Comparison of ENCODE assay signal across 16 cellular contexts in genomic region chr14:70448633-70449032, GRCh38. TPM values are rescaled to one million over a fixed set of nuclear protein-coding genes. Genes with fewer than 3 reads are reported as not detected.
DNase-seq lines count a peak whose midpoint lies in the region; TF ChIP-seq lines count a peak whose summit lies in the region.
"Had no signal": no experiment of that assay in that cellular context is flagged by ENCODE, and none has a peak within 500 bp of the region (broad histone marks: within the 10 kb centered on the region; RNA-seq: fewer than 3 reads in every experiment).

No MANE protein-coding gene starts in this region.

- no peak for TF ChIP-seq POLR2A in breast epithelium (IDR thresholded peaks at IDR 0.05)
- no peak for TF ChIP-seq POLR2A in esophagus squamous epithelium (IDR thresholded peaks at IDR 0.05)

- H3K27ac Mint-ChIP-seq in MCF 10A (ENCODE audit: low read depth, unreplicated experiment): no peak overlapping the region
- H3K27ac Mint-ChIP-seq in glutamatergic neuron (ENCODE audit: unreplicated experiment): no peak overlapping the region
- H3K27ac Mint-ChIP-seq: activated CD4-positive, alpha-beta memory T cell treated with anti-CD3 and anti-CD28 coated beads, Interleukin-2, amount 10 ng/mL, durations not matched to agents 7 days and 5 days had no signal

- no TSS peak for BruUV-seq in MCF 10A (replicated peaks; lab: Mats Ljungman, UMichigan)

- H3K36me3 ChIP-seq in breast epithelium (no peaks in the 10 kb centered on the region), esophagus squamous epithelium (no peaks in the 10 kb centered on the region)
- H3K36me3 ChIP-seq: upper lobe of left lung had no signal

- H3K36me3 Mint-ChIP-seq in MCF 10A (ENCODE audit: insufficient read depth, unreplicated experiment) (no peaks in the 10 kb centered on the region), glutamatergic neuron (ENCODE audit: unreplicated experiment) (peaks cover 6% of the 10 kb centered on the region)

- H3K27me3 Mint-ChIP-seq in MCF 10A (ENCODE audit: insufficient read depth, unreplicated experiment) (no peaks in the 10 kb centered on the region), glutamatergic neuron (ENCODE audit: unreplicated experiment) (no peaks in the 10 kb centered on the region)
- H3K27me3 Mint-ChIP-seq: activated CD4-positive, alpha-beta memory T cell treated with anti-CD3 and anti-CD28 coated beads, Interleukin-2, amount 10 ng/mL, durations not matched to agents 7 days and 5 days had no signal

- H3K9me3 Mint-ChIP-seq in MCF 10A (ENCODE audit: unreplicated experiment) (peaks cover 11% of the 10 kb centered on the region), glutamatergic neuron (ENCODE audit: unreplicated experiment) (peaks cover 3% of the 10 kb centered on the region)

- CTCF ChIA-PET in MCF 10A (lab: Yijun Ruan, JAX): no interaction called here

- POLR2A ChIA-PET in MCF 10A (lab: Yijun Ruan, JAX): no interaction called here

- H3K4me1 Mint-ChIP-seq in MCF 10A (ENCODE audit: insufficient read depth, unreplicated experiment): peaks cover 10% of the 10 kb centered on the region
- no peaks in the 10 kb centered on the region for H3K4me1 Mint-ChIP-seq in glutamatergic neuron (ENCODE audit: low read depth, unreplicated experiment)
- H3K4me1 Mint-ChIP-seq: activated CD4-positive, alpha-beta memory T cell treated with anti-CD3 and anti-CD28 coated beads, Interleukin-2, amount 10 ng/mL, durations not matched to agents 7 days and 5 days had no signal

- peak; percentile 52 for DNase-seq in MCF 10A (ENCODE audit: unreplicated experiment)
- DNase-seq in breast epithelium (ENCODE audit: low spot score in 2 of 2): no peak
- DNase-seq in SHP77 (lab: John Stamatoyannopoulos, UW): peak; percentile 44 to 59
- peak; percentile 48 to 60 for DNase-seq in foreskin fibroblast
- DNase-seq in esophagus squamous epithelium (lab: John Stamatoyannopoulos, UW): no peak
- no peak for DNase-seq in glutamatergic neuron
- DNase-seq in iPS-NIHi7 (ENCODE audit: extremely low spot score): no peak
- no peak for DNase-seq in stimulated activated CD4-positive, alpha-beta T cell treated with anti-CD3 and anti-CD28 coated beads, Interleukin-4, amount 100 ng/mL, for 1 hour
- DNase-seq: activated CD4-positive, alpha-beta memory T cell treated with anti-CD3 and anti-CD28 coated beads, Interleukin-2, amount 10 ng/mL, durations not matched to agents 7 days and 5 days; activated naive CD4-positive, alpha-beta T cell treated with Interleukin-2 at 50 U/mL for 16 hours; foreskin keratinocyte; NCI-H1930; T-helper 9 cell had no signal

- H3K27me3 ChIP-seq in breast epithelium (no peaks in the 10 kb centered on the region), esophagus squamous epithelium (no peaks in the 10 kb centered on the region)
- H3K27me3 ChIP-seq: upper lobe of left lung had no signal

- H3K4me3 ChIP-seq in breast epithelium: no peak overlapping the region
- H3K4me3 ChIP-seq in foreskin fibroblast (ENCODE audit: low read depth in 1 of 2, low read length in 2 of 2): no peak overlapping the region
- no peak overlapping the region for H3K4me3 ChIP-seq in esophagus squamous epithelium
- H3K4me3 ChIP-seq: smooth muscle cell, upper lobe of left lung had no signal

- H3K27ac ChIP-seq in breast epithelium (no peak overlapping the region), esophagus squamous epithelium (no peak overlapping the region)
- H3K27ac ChIP-seq: foreskin keratinocyte, upper lobe of left lung had no signal

- H3K4me1 ChIP-seq in breast epithelium (no peaks in the 10 kb centered on the region), esophagus squamous epithelium (no peaks in the 10 kb centered on the region)
- H3K4me1 ChIP-seq: foreskin keratinocyte, upper lobe of left lung had no signal

- whole genome bisulfite sequencing in esophagus squamous epithelium, 2 donors: 65 to 93% methylated on average over 2 to 3 of the region's 3 CpGs

- intact Hi-C loops in MCF 10A (cut with micrococcal nuclease): no loop called here
- intact Hi-C loops in breast epithelium (cut with DNase I; ENCODE audit: low total_unique reads): no loop called here
- intact Hi-C loops in esophagus squamous epithelium (cut with DNase I): no loop called here

- no peak for TF ChIP-seq CTCF in MCF 10A (IDR thresholded peaks at IDR 0.05; ENCODE audit: unreplicated experiment)
- no peak for TF ChIP-seq CTCF in breast epithelium (IDR thresholded peaks at IDR 0.05)
- no peak for TF ChIP-seq CTCF in foreskin fibroblast (IDR thresholded peaks at IDR 0.05; ENCODE audit: low read depth, low read length)
- no peak for TF ChIP-seq CTCF in esophagus squamous epithelium (IDR thresholded peaks at IDR 0.05)
- no peak for TF ChIP-seq CTCF in glutamatergic neuron (IDR thresholded peaks at IDR 0.05; ENCODE audit: partially characterized antibody, unreplicated experiment)

- H3K4me3 Mint-ChIP-seq in MCF 10A (ENCODE audit: unreplicated experiment) (no peak overlapping the region), glutamatergic neuron (ENCODE audit: unreplicated experiment) (no peak overlapping the region)
- H3K4me3 Mint-ChIP-seq: activated CD4-positive, alpha-beta memory T cell treated with anti-CD3 and anti-CD28 coated beads, Interleukin-2, amount 10 ng/mL, durations not matched to agents 7 days and 5 days had no signal

- H3K9me3 ChIP-seq in breast epithelium: peaks cover 10 to 17% of the 10 kb centered on the region in 2 donors
- H3K9me3 ChIP-seq in esophagus squamous epithelium: peaks cover 0 to 5% (median 0%) of the 10 kb centered on the region in 3 donors

RNA-seq across cellular contexts. Expression of gene ADAM21, which starts 3.3 kb away (rescaled TPM):
- total RNA-seq in MCF 10A (2022) (0.37 and 0.59 TPM in 2 replicates), breast epithelium (under 1 TPM in 1 of 3 donors, not detected in 2; 0.16 TPM), esophagus squamous epithelium (not detected), glutamatergic neuron (ENCODE audit: unreplicated experiment) (not detected)
- total RNA-seq: activated CD4-positive, alpha-beta memory T cell treated with anti-CD3 and anti-CD28 coated beads, Interleukin-2, amount 10 ng/mL, durations not matched to agents 7 days and 5 days; OCI-LY7; smooth muscle cell had no signal

RNA-seq across cellular contexts. Expression of gene SYNJ2BP, which starts 31.7 kb away (rescaled TPM):
- total RNA-seq in MCF 10A (2022): 12.6 and 20.0 TPM in 2 replicates
- 10 to 100 TPM; 14.2 to 26.2 (median 19.3) TPM for total RNA-seq in breast epithelium
- 10 to 100 TPM in 2 of 4 donors, 1 to 10 TPM in 2; 6.8 to 17.0 (median 10.2) TPM for total RNA-seq in esophagus squamous epithelium
- total RNA-seq in glutamatergic neuron (ENCODE audit: unreplicated experiment): 17.4 TPM

Comparison
In these comparisons a context has a peak if more than half of its experiments do, and no peak if none do; other contexts are left out.
1. DNase-seq: peak in MCF 10A (single experiment), SHP77 (2 of 2) and foreskin fibroblast (2 of 2); none in breast epithelium (0 of 2), esophagus squamous epithelium (single experiment), glutamatergic neuron (single experiment), iPS-NIHi7 (single experiment) and stimulated activated CD4-positive, alpha-beta T cell treated with anti-CD3 and anti-CD28 coated beads, Interleukin-4, amount 100 ng/mL, for 1 hour (single experiment).